8 cellular contexts compared by ENCODE assay signal in genomic region chr15:75625542-75626347, GRCh38.
DNase-seq lines count a peak whose midpoint lies in the region; ATAC-seq lines count a peak whose summit lies in the region.

Gene SNUPN, minus strand, starts transcription at chr15:75625725. Its CDS starts 4,674 bp downstream, at chr15:75621051.

- ATAC-seq in GM18873 (IDR thresholded peaks at IDR 0.05; ENCODE audit: low FRiP score, unreplicated experiment) (peak; percentile 67), HG03175 (IDR thresholded peaks at IDR 0.05; ENCODE audit: unreplicated experiment) (peak; percentile 85)

- in situ Hi-C loops in ACHN (cut with HindIII; ENCODE audit: low pct_ligation_motif_present, low pct_unique_long_range_greater_than_20kb, low sequenced_read_pairs): no loop called here

- DNase-seq in ACHN (peak; percentile 91), NCI-H446 treated with DMSO at 0.1 percent for 48 hours (lab: John Stamatoyannopoulos, UW) (peak; percentile 74), inferior parietal cortex (ENCODE audit: extremely low spot score) (peak; percentile 93)
- peak; percentile 86 for DNase-seq in activated CD4-positive, CD25-positive, alpha-beta regulatory T cell treated with anti-CD3 and anti-CD28 coated beads, Interleukin-2, amount 50 U/mL, for 16 hours (ENCODE audit: low read depth, low spot score)
- peak; percentile 87 for DNase-seq in central memory CD4-positive, alpha-beta T cell
- peak; percentile 89 to 92 for DNase-seq in stimulated activated CD4-positive, alpha-beta T cell treated with anti-CD3 and anti-CD28 coated beads, Interleukin-12 subunit alpha, Interleukin-12 subunit beta, amount 100 ng/mL, for 24 hours (ENCODE audit: low read depth in 2 of 2)

Comparison
In these comparisons a context has a peak if more than half of its experiments do, and no peak if none do; other contexts are left out.
1. Peak in every context shown above with its lines: DNase-seq and ATAC-seq.